In the genomic region with DNA sequence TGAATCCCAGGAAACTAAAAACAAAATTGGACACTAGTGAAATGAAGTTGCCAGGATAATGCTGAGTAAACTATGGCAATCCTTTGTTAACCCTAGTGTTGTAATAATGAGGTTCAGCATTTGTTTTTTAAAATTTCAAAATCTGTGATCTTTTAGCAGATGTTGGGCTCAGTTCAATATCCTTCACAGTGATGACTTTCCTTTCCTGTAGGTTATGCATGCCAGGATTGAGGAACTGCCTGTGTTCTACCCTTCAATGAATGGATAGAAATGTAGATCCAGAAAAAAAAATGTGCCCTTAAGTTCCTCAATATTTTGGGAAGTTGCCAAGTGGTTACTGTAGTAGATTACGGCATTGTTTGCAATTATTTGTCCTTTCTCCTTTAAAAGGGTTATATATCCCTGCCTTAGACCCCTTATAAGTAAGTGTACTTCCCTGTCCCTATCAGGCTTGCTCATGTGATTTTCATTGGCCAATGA, we compare ENCODE assay signal across 1 cellular context.
TF ChIP-seq lines count a peak whose summit lies in the region.

No MANE protein-coding gene starts in this region.

TF ChIP-seq in K562, 482 proteins besides CTCF, POLR2A, EP300 and RAD21 (continued from another document):
- TF ChIP-seq, protein P1, sequence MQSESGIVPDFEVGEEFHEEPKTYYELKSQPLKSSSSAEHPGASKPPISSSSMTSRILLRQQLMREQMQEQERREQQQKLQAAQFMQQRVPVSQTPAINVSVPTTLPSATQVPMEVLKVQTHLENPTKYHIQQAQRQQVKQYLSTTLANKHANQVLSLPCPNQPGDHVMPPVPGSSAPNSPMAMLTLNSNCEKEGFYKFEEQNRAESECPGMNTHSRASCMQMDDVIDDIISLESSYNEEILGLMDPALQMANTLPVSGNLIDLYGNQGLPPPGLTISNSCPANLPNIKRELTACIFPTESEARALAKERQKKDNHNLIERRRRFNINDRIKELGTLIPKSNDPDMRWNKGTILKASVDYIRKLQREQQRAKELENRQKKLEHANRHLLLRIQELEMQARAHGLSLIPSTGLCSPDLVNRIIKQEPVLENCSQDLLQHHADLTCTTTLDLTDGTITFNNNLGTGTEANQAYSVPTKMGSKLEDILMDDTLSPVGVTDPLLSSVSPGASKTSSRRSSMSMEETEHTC (IDR thresholded peaks at IDR 0.05), result no peak
- TF ChIP-seq, protein P2, sequence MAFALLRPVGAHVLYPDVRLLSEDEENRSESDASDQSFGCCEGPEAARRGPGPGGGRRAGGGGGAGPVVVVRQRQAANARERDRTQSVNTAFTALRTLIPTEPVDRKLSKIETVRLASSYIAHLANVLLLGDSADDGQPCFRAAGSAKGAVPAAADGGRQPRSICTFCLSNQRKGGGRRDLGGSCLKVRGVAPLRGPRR (CRISPR knock-in tag; IDR thresholded peaks at IDR 0.05), result no peak
- peak; percentile 65 for TF ChIP-seq NFIC (IDR thresholded peaks at IDR 0.05)
TF ChIP-seq in K562: peak in this region for 1.
